In genomic region chr19:2475702-2476450, GRCh38 we compare ENCODE assay signal across 8 cellular contexts. TPM values are rescaled to one million over a fixed set of nuclear protein-coding genes. Genes with fewer than 3 reads are reported as not detected.
DNase-seq lines count a peak whose midpoint lies in the region; ATAC-seq and TF ChIP-seq lines count a peak whose summit lies in the region.

GADD45B (plus strand) TSS chr19:2476127; CDS start chr19:2476359, 232 bp downstream.

- no peaks in the 10 kb centered on the region for H3K9me3 Mint-ChIP-seq in activated B cell treated with CpG ODN at 0.5 μM for 24 hours

- H3K4me1 Mint-ChIP-seq in activated B cell treated with CpG ODN at 0.5 μM for 24 hours: peaks cover 32% of the 10 kb centered on the region

- intact Hi-C loops in activated B cell treated with CpG ODN at 0.5 μM for 24 hours (cut with micrococcal nuclease): loop anchor here (1.0 to 5.0 kb wide), 8 partner anchors 10 to 824 kb away; partner anchors contain the start of genes TCF3 and TIMM13

- DNase-seq in AG04449 (ENCODE audit: low read depth, low spot score): peak; percentile 82
- DNase-seq in NCI-H226: peak; percentile 91
- DNase-seq in activated B cell treated with CpG ODN at 0.5 μM for 24 hours: peak; percentile 96
- DNase-seq in cardiac fibroblast (ENCODE audit: low read depth in 2 of 2): peak; percentile 99
- peak; percentile 99 for DNase-seq in inferior parietal cortex (ENCODE audit: extremely low spot score)
- DNase-seq in smooth muscle cell of the brain vasculature (ENCODE audit: low read depth, low spot score): peak; percentile 97

- CTCF ChIA-PET in AG04449 (lab: Yijun Ruan, JAX) (interaction anchor here (0.5 to 6.7 kb wide), 19 partner anchors 10 to 486 kb away, joined by 3 to 68 read pairs (median 3); no protein-coding TSS in a partner anchor), activated B cell treated with CpG ODN at 0.5 μM for 24 hours (lab: Charles Lee) (interaction anchor here (0.7 to 6.6 kb wide), 18 partner anchors 9 to 200 kb away, joined by 3 to 131 read pairs (median 4); partner anchors contain the start of gene TIMM13)

- POLR2A ChIA-PET in AG04449 (lab: Yijun Ruan, JAX) (interaction anchor here (0.7 to 6.9 kb wide), 49 partner anchors 9 to 310 kb away, joined by 3 to 240 read pairs (median 7); partner anchors contain the start of genes LMNB2, THOP1 and TIMM13), activated B cell treated with CpG ODN at 0.5 μM for 24 hours (lab: Charles Lee) (interaction anchor here (0.6 to 10.8 kb wide), 79 partner anchors 9 to 704 kb away, joined by 3 to 979 read pairs (median 7); partner anchors contain the start of genes LMNB2, PLEKHJ1, SF3A2 and SGTA)

- ATAC-seq in GM18870 (IDR thresholded peaks at IDR 0.05; ENCODE audit: unreplicated experiment) (peak; percentile 59), HG03175 (IDR thresholded peaks at IDR 0.05; ENCODE audit: unreplicated experiment) (peak; percentile 44), activated B cell treated with CpG ODN at 0.5 μM for 24 hours (ENCODE audit: low read depth) (peak; percentile 59)

- TF ChIP-seq CTCF in AG04449 (IDR thresholded peaks at IDR 0.05; ENCODE audit: insufficient read depth, low read length, missing control alignments) (no peak), activated B cell treated with CpG ODN at 0.5 μM for 24 hours (IDR thresholded peaks at IDR 0.05) (no peak), cardiac fibroblast (IDR thresholded peaks at IDR 0.05; ENCODE audit: low read depth, low read length) (no peak)

- peaks cover 28% of the 10 kb centered on the region for H3K36me3 Mint-ChIP-seq in activated B cell treated with CpG ODN at 0.5 μM for 24 hours (ENCODE audit: low read depth)

- H3K4me3 Mint-ChIP-seq in activated B cell treated with CpG ODN at 0.5 μM for 24 hours: peak within 1 kb of the TSS; percentile 99

- peak within 1 kb of the TSS; percentile 93 for H3K27ac Mint-ChIP-seq in activated B cell treated with CpG ODN at 0.5 μM for 24 hours

- H3K27me3 Mint-ChIP-seq in activated B cell treated with CpG ODN at 0.5 μM for 24 hours: no peaks in the 10 kb centered on the region

- H3K4me3 ChIP-seq in AG04449 (ENCODE audit: low read depth, low read length) (peak within 1 kb of the TSS; percentile 100), cardiac fibroblast (replicated peaks in 1 of 2; ENCODE audit: low read depth in 2 of 2, low read length in 2 of 2) (peak within 1 kb of the TSS; percentile 69 to 93)

RNA-seq across cellular contexts. Expression of gene GADD45B, which starts in this region (rescaled TPM):
- total RNA-seq in activated B cell treated with CpG ODN at 0.5 μM for 24 hours: 291 and 302 TPM in 2 replicates

Comparison
In these comparisons a context has a peak if more than half of its experiments do, and no peak if none do; other contexts are left out.
1. Peak in every context shown above with its lines: DNase-seq, ATAC-seq and H3K4me3 ChIP-seq.